9 cellular contexts compared by ENCODE assay signal in the genomic region with DNA sequence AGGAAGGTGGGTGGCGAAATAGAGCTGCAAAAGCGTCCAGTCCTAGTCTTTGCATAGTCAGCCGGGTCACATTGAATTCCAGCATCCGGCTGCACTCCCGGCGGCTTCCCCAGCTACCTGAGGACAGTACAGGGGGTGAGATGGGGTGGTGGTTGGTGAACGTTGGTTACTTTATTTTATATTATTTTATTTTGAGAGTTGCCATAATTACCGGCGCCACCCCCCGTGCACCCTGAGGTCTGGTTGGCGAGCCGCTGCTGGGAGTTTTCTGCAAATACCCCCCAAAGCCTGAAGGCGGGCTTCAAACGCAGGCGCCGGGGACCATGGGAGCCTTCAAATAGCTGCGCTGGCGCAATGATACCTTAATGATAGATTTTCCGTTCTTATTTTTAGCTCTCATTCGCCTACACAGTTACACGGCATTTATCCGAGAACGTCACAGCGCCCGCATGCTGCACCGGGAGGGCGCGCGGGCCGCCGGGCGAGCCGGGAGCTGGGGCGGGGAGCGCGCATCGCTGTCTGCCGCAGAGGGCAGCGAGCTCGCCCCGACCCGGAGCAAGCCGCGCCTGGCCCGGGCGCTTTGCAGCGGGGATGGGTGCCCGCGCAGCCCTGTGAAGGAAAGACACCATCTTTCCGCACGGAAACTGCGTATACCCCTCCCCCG. TPM values are rescaled to one million over a fixed set of nuclear protein-coding genes. Genes with fewer than 3 reads are reported as not detected.
DNase-seq lines count a peak whose midpoint lies in the region; ATAC-seq and TF ChIP-seq lines count a peak whose summit lies in the region.
"Had no signal": no experiment of that assay in that cellular context is flagged by ENCODE, and none has a peak within 500 bp of the region (broad histone marks: within the 10 kb centered on the region; RNA-seq: fewer than 3 reads in every experiment).

No MANE protein-coding gene starts in this region.

- H3K9me3 ChIP-seq in mammary epithelial cell (replicated peaks; ENCODE audit: insufficient read depth, low read length), result no peaks in the 10 kb centered on the region
- H3K9me3 ChIP-seq: HAP-1 had no signal

- no peaks in the 10 kb centered on the region for H3K36me3 Mint-ChIP-seq in neural crest cell (ENCODE audit: low read depth)
- no peaks in the 10 kb centered on the region for H3K36me3 Mint-ChIP-seq in effector memory CD8-positive, alpha-beta T cell (ENCODE audit: insufficient read depth)

- no peak overlapping the region for H3K4me3 ChIP-seq in mammary epithelial cell (replicated peaks in 1 of 3; ENCODE audit: insufficient read depth in 1 of 3, low read depth in 2 of 3, low read length in 3 of 3)
- H3K4me3 ChIP-seq: HAP-1 had no signal

- no TSS peak for BruUV-seq in mammary epithelial cell (replicated peaks; lab: Mats Ljungman, UMichigan)

- CTCF ChIA-PET in mammary epithelial cell (lab: Charles Lee; ENCODE audit: low non-redundant PET), result no interaction called here

- no peak overlapping the region for H3K4me2 ChIP-seq in mammary epithelial cell (ENCODE audit: insufficient read depth, low read depth, low read length)

- H3K9ac ChIP-seq in mammary epithelial cell (ENCODE audit: insufficient read depth, low read length), result no peak overlapping the region

- H3K9me3 Mint-ChIP-seq in neural crest cell, result no peaks in the 10 kb centered on the region
- H3K9me3 Mint-ChIP-seq in effector memory CD8-positive, alpha-beta T cell, result peaks cover 0 to 2% of the 10 kb centered on the region in 2 donors

- peaks cover 98% of the 10 kb centered on the region for H3K27me3 Mint-ChIP-seq in neural crest cell (ENCODE audit: low read depth)
- H3K27me3 Mint-ChIP-seq in effector memory CD8-positive, alpha-beta T cell, result peaks cover 69 to 82% of the 10 kb centered on the region in 2 donors

- peaks cover 6% of the 10 kb centered on the region for H3K4me1 ChIP-seq in mammary epithelial cell (ENCODE audit: insufficient read depth, low read length)
- H3K4me1 ChIP-seq: HAP-1 had no signal

- H3K36me3 ChIP-seq in mammary epithelial cell (ENCODE audit: insufficient read depth, low read length), result no peaks in the 10 kb centered on the region
- H3K36me3 ChIP-seq: HAP-1 had no signal

- ATAC-seq in effector memory CD8-positive, alpha-beta T cell (replicated peaks), result no peak

- H3K27ac ChIP-seq in mammary epithelial cell (ENCODE audit: insufficient read depth, low read depth, low read length), result no peak overlapping the region

- no peak for TF ChIP-seq CTCF in mammary epithelial cell (conservative IDR thresholded peaks at IDR 0.05 in 1 of 2, IDR thresholded peaks at IDR 0.05 in 1 of 2; ENCODE audit: extremely low read depth in 1 of 2, insufficient read depth in 1 of 2, low read depth in 1 of 2, low read length in 2 of 2)
- no peak for TF ChIP-seq CTCF in neural crest cell (conservative IDR thresholded peaks at IDR 0.05)

- no peaks in the 10 kb centered on the region for H3K79me2 ChIP-seq in mammary epithelial cell (ENCODE audit: insufficient read depth, low read length)

- in situ Hi-C loops in Caki2 (cut with HindIII; ENCODE audit: low pct_unique_long_range_greater_than_20kb, low sequenced_read_pairs), result no loop called here
- in situ Hi-C loops in mammary epithelial cell (cut with MboI; ENCODE audit: low sequenced_read_pairs in 2 of 2), result no loop called here

- dilution Hi-C loops in mammary epithelial cell (cut with HindIII; ENCODE audit: low sequenced_read_pairs), result no loop called here

- H2AFZ ChIP-seq in mammary epithelial cell (ENCODE audit: low read depth, low read length), result no peak overlapping the region

- no peak overlapping the region for H3K27ac Mint-ChIP-seq in neural crest cell (ENCODE audit: unreplicated experiment)
- no peak overlapping the region for H3K27ac Mint-ChIP-seq in effector memory CD8-positive, alpha-beta T cell

- peaks cover 26% of the 10 kb centered on the region for H3K27me3 ChIP-seq in mammary epithelial cell (ENCODE audit: insufficient read depth, low read length)

- intact Hi-C loops in mammary epithelial cell (cut with micrococcal nuclease), result no loop called here

- H3K4me1 Mint-ChIP-seq in neural crest cell, result peaks cover 9% of the 10 kb centered on the region
- H3K4me1 Mint-ChIP-seq in effector memory CD8-positive, alpha-beta T cell (ENCODE audit: low read depth in 2 of 2), result peaks cover 6 to 10% of the 10 kb centered on the region in 2 donors

- 5% methylated on average over 31 of the region's 53 CpGs for WGBS in mammary epithelial cell (ENCODE audit: low coverage, missing lambda C conversion rate)

- DNase-seq in Caki2 (ENCODE audit: low read depth) (peak; percentile 26), M059J (ENCODE audit: low read depth) (peak; percentile 14), mammary epithelial cell (peak; percentile 22), neural crest cell (ENCODE audit: low read depth, low spot score) (peak; percentile 16), Kasumi-1 (lab: John Stamatoyannopoulos, UW) (no peak), EL (no peak), activated gamma-delta T cell (lab: John Stamatoyannopoulos, UW) (no peak)
- no peak for DNase-seq in effector memory CD8-positive, alpha-beta T cell

- peak overlapping the region; percentile 73 for H3K4me3 Mint-ChIP-seq in neural crest cell
- peak overlapping the region in 1 of 2 donors; percentile 37 for H3K4me3 Mint-ChIP-seq in effector memory CD8-positive, alpha-beta T cell

- no peaks in the 10 kb centered on the region for H4K20me1 ChIP-seq in mammary epithelial cell (ENCODE audit: insufficient read depth, low read length)

RNA-seq across cellular contexts. Expression of gene RASGRF1, which starts 0.8 kb away (rescaled TPM):
- total RNA-seq in Caki2 (2014; rRNA removed; shearing (Covaris generic); ENCODE audit: low replicate concordance), result not detected in 2 replicates
- 0.32 and 0.94 TPM in 2 replicates for total RNA-seq in M059J (2014; rRNA removed; shearing (Covaris generic))
- total RNA-seq in mammary epithelial cell, result under 1 TPM; 0.33 to 0.71 TPM
- 1.1 TPM for polyA plus RNA-seq in mammary epithelial cell
- polyA minus RNA-seq in mammary epithelial cell, result 0.67 TPM
- total RNA-seq in neural crest cell, result 0.16 and 0.55 TPM in 2 replicates

Comparison
In these comparisons a context has a peak if more than half of its experiments do, and no peak if none do; other contexts are left out.
1. DNase-seq: peak in Caki2 (single experiment), M059J (single experiment), mammary epithelial cell (single experiment) and neural crest cell (single experiment); none in Kasumi-1 (0 of 2), EL (single experiment), activated gamma-delta T cell (single experiment) and effector memory CD8-positive, alpha-beta T cell (0 of 3).